ENCODE assay signal across 12 cellular contexts in genomic region chr20:50636601-50637539, GRCh38. TPM values are rescaled to one million over a fixed set of nuclear protein-coding genes. Genes with fewer than 3 reads are reported as not detected.
A peak's percentile ranks its signal among the peaks of the same experiment; 100 is the strongest.
DNase-seq lines count a peak whose midpoint lies in the region; ATAC-seq and TF ChIP-seq lines count a peak whose summit lies in the region.
"Had no signal": no experiment of that assay in that cellular context is flagged by ENCODE, and none has a peak within 500 bp of the region (broad histone marks: within the 10 kb centered on the region; RNA-seq: fewer than 3 reads in every experiment).

No MANE protein-coding gene starts in this region.

- intact Hi-C loops in body of pancreas (cut with DNase I): no loop called here

- no peak for TF ChIP-seq POLR2A in body of pancreas (IDR thresholded peaks at IDR 0.05)

- peaks cover 86% of the 10 kb centered on the region for H3K4me1 ChIP-seq in BLaER1
- peaks cover 40% of the 10 kb centered on the region for H3K4me1 ChIP-seq in SJSA1 (replicated peaks)
- peaks cover 14% of the 10 kb centered on the region for H3K4me1 ChIP-seq in body of pancreas

- DNase-seq in SJSA1 (ENCODE audit: low read depth in 1 of 2, low spot score in 2 of 2) (peak; percentile 91 to 93), fibroblast of peridontal ligament (ENCODE audit: extremely low read depth) (peak; percentile 80), osteocyte (ENCODE audit: extremely low spot score, unreplicated experiment) (no peak), AG20443 (ENCODE audit: low spot score) (no peak), body of pancreas (no peak), brain microvascular endothelial cell (no peak)
- DNase-seq: SIG-M5 had no signal

- peak overlapping the region; percentile 94 for H3K4me2 ChIP-seq in BLaER1

- in situ Hi-C loops in brain microvascular endothelial cell (cut with HindIII; ENCODE audit: low pct_ligation_motif_present, low sequenced_read_pairs): no loop called here

- no peaks in the 10 kb centered on the region for H3K9me3 Mint-ChIP-seq in osteocyte (ENCODE audit: unreplicated experiment)
- H3K9me3 Mint-ChIP-seq: CD8-positive, alpha-beta memory T cell; stimulated activated naive B cell treated with anti-CD40 and anti-IgM and Interleukin-4, amounts not matched to agents 10 μg/mL and 1 μg/mL and 100 μg/mL, for 72 hours had no signal

- H3K4me1 Mint-ChIP-seq in osteocyte (ENCODE audit: unreplicated experiment): peaks cover 31% of the 10 kb centered on the region

- H3K27ac ChIP-seq in BLaER1 (peak overlapping the region; percentile 80), SJSA1 (peak overlapping the region; percentile 92), body of pancreas (no peak overlapping the region), brain microvascular endothelial cell (no peak overlapping the region)

- H3K27me3 Mint-ChIP-seq in osteocyte (ENCODE audit: unreplicated experiment): peaks cover 25% of the 10 kb centered on the region

- H3K4me3 ChIP-seq in BLaER1 (peak overlapping the region; percentile 56), SJSA1 (peak overlapping the region; percentile 4), body of pancreas (no peak overlapping the region), brain microvascular endothelial cell (ENCODE audit: low read depth, low read length) (no peak overlapping the region)

- peak overlapping the region; percentile 57 for H3K27ac Mint-ChIP-seq in osteocyte (ENCODE audit: unreplicated experiment)
- H3K27ac Mint-ChIP-seq: activated CD8-positive, alpha-beta T cell treated with anti-CD3 and anti-CD28 coated beads, Interleukin-2, amount 10 ng/mL, durations not matched to agents 7 days and 5 days; stimulated activated naive B cell treated with anti-CD40 and anti-IgM and Interleukin-4, amounts not matched to agents 10 μg/mL and 1 μg/mL and 100 μg/mL, for 72 hours had no signal

- TF ChIP-seq CTCF in osteocyte (IDR thresholded peaks at IDR 0.05) (no peak), body of pancreas (IDR thresholded peaks at IDR 0.05) (no peak), brain microvascular endothelial cell (IDR thresholded peaks at IDR 0.05; ENCODE audit: low read depth, low read length, missing control alignments) (no peak)

- H3K9me3 ChIP-seq in BLaER1: no peaks in the 10 kb centered on the region
- H3K9me3 ChIP-seq in SJSA1 (replicated peaks): no peaks in the 10 kb centered on the region
- H3K9me3 ChIP-seq in body of pancreas: no peaks in the 10 kb centered on the region

- no peak overlapping the region for H3K4me3 Mint-ChIP-seq in osteocyte (ENCODE audit: unreplicated experiment)
- H3K4me3 Mint-ChIP-seq: activated CD8-positive, alpha-beta T cell treated with anti-CD3 and anti-CD28 coated beads, Interleukin-2, amount 10 ng/mL, durations not matched to agents 7 days and 5 days; CD8-positive, alpha-beta memory T cell; stimulated activated naive B cell treated with anti-CD40 and anti-IgM and Interleukin-4, amounts not matched to agents 10 μg/mL and 1 μg/mL and 100 μg/mL, for 72 hours had no signal

- H3K9ac ChIP-seq in BLaER1: peak overlapping the region; percentile 64

- H3K36me3 ChIP-seq in BLaER1 (no peaks in the 10 kb centered on the region; the same call in 1 of the 2 replicates), SJSA1 (no peaks in the 10 kb centered on the region), body of pancreas (replicated peaks in 1 of 2; ENCODE audit: insufficient read depth in 1 of 2, low read depth in 2 of 2) (no peaks in the 10 kb centered on the region), brain microvascular endothelial cell (replicated peaks) (no peaks in the 10 kb centered on the region)

- ATAC-seq in body of pancreas (no peak), HG03039 (IDR thresholded peaks at IDR 0.05; ENCODE audit: unreplicated experiment) (no peak)

- no peaks in the 10 kb centered on the region for H3K36me3 Mint-ChIP-seq in osteocyte (ENCODE audit: unreplicated experiment)
- H3K36me3 Mint-ChIP-seq: CD8-positive, alpha-beta memory T cell; stimulated activated naive B cell treated with anti-CD40 and anti-IgM and Interleukin-4, amounts not matched to agents 10 μg/mL and 1 μg/mL and 100 μg/mL, for 72 hours had no signal

- H3K27me3 ChIP-seq in BLaER1: no peaks in the 10 kb centered on the region
- no peaks in the 10 kb centered on the region for H3K27me3 ChIP-seq in SJSA1 (replicated peaks)
- no peaks in the 10 kb centered on the region for H3K27me3 ChIP-seq in body of pancreas
- no peaks in the 10 kb centered on the region for H3K27me3 ChIP-seq in brain microvascular endothelial cell (replicated peaks)

- no peaks in the 10 kb centered on the region for H4K20me1 ChIP-seq in BLaER1

- 71 to 85% methylated on average over 15 to 21 of the region's 22 CpGs for WGBS in body of pancreas, 2 donors

RNA-seq across cellular contexts. Expression of gene RIPOR3, which starts 54.5 kb away (rescaled TPM):
- 1.3 and 1.8 TPM in 2 replicates for total RNA-seq in SJSA1 (2014; rRNA removed; shearing (Covaris generic))
- total RNA-seq in osteocyte: 0.11 and 0.37 TPM in 2 replicates
- total RNA-seq in body of pancreas: 1 to 10 TPM; 2.3 to 6.9 TPM
- total RNA-seq: activated CD8-positive, alpha-beta T cell treated with anti-CD3 and anti-CD28 coated beads, Interleukin-2, amount 10 ng/mL, durations not matched to agents 7 days and 5 days; CD8-positive, alpha-beta memory T cell had no signal

Comparison
In these comparisons a context has a peak if more than half of its experiments do, and no peak if none do; other contexts are left out.
1. H3K27ac ChIP-seq: peak in BLaER1 (single experiment) and SJSA1 (single experiment); none in body of pancreas (0 of 4) and brain microvascular endothelial cell (single experiment).
2. H3K4me3 ChIP-seq: peak in BLaER1 (single experiment) and SJSA1 (single experiment); none in body of pancreas (0 of 2) and brain microvascular endothelial cell (single experiment).
3. DNase-seq: peak in SJSA1 (2 of 2) and fibroblast of peridontal ligament (single experiment); none in osteocyte (single experiment), AG20443 (single experiment), body of pancreas (0 of 4) and brain microvascular endothelial cell (single experiment).